ENCODE assay signal across 8 cellular contexts in the genomic region with DNA sequence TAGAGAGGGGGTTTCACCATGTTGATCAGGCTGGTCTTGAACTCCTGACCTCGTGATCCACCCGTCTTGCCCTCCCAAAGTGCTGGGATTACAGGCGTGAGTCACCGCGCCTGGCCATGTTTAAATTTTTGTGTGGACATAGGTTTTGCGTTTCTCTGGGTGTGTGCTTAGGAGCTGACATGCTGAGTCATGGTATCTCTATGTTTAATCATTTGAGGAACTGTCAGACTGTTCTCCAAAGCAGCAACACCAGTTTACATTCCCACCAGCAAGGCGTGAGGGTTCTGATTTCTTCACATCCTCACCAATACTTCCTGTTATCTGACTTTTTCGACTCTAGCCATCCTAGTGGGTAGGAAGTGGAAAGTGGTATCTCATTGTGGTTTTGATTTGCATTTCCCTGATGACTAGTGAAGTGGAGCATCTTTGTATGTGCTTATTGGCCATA.
A peak's percentile ranks its signal among the peaks of the same experiment; 100 is the strongest.
DNase-seq lines count a peak whose midpoint lies in the region; ATAC-seq and TF ChIP-seq lines count a peak whose summit lies in the region.

No MANE protein-coding gene starts in this region.

- H3K4me1 ChIP-seq in mucosa of descending colon (ENCODE audit: low read depth): no peaks in the 10 kb centered on the region

- no peaks in the 10 kb centered on the region for H3K9me3 ChIP-seq in mucosa of descending colon

- DNase-seq in activated naive CD4-positive, alpha-beta T cell treated with Interleukin-2 at 50 U/mL for 16 hours: peak; percentile 53
- no peak for DNase-seq in activated naive CD4-positive, alpha-beta T cell treated with anti-CD3 and anti-CD28 coated beads, Interleukin-2, amount 50 U/mL, for 16 hours
- peak; percentile 47 for DNase-seq in NCI-H460 (ENCODE audit: extremely low read depth, low read depth)
- DNase-seq in activated T-helper 1 cell treated with Interleukin-2 at 50 U/mL for 16 hours (ENCODE audit: low read depth): peak; percentile 22
- peak in 1 of 3 donors; percentile 28 for DNase-seq in mucosa of descending colon
- no peak for DNase-seq in NCI-H345 (lab: John Stamatoyannopoulos, UW)
- no peak for DNase-seq in NCI-H1436 (lab: John Stamatoyannopoulos, UW)
- DNase-seq in iPS-NIHi7 (ENCODE audit: extremely low spot score): no peak

- intact Hi-C loops in mucosa of descending colon (cut with DNase I, micrococcal nuclease): no loop called here

- H3K36me3 ChIP-seq in mucosa of descending colon (ENCODE audit: low read depth): no peaks in the 10 kb centered on the region

- no peak for TF ChIP-seq CTCF in mucosa of descending colon (IDR thresholded peaks at IDR 0.05)

- ATAC-seq in mucosa of descending colon: peak; percentile 68

- no peak overlapping the region for H3K4me3 ChIP-seq in mucosa of descending colon

Comparison
In these comparisons a context has a peak if more than half of its experiments do, and no peak if none do; other contexts are left out.
1. DNase-seq: peak in activated naive CD4-positive, alpha-beta T cell treated with Interleukin-2 at 50 U/mL for 16 hours (single experiment), NCI-H460 (single experiment) and activated T-helper 1 cell treated with Interleukin-2 at 50 U/mL for 16 hours (single experiment); none in activated naive CD4-positive, alpha-beta T cell treated with anti-CD3 and anti-CD28 coated beads, Interleukin-2, amount 50 U/mL, for 16 hours (single experiment), NCI-H345 (single experiment), NCI-H1436 (single experiment) and iPS-NIHi7 (single experiment).